ENCODE assay signal across 13 cellular contexts in genomic region chr4:147340111-147340510, GRCh38.
A peak's percentile ranks its signal among the peaks of the same experiment; 100 is the strongest.
DNase-seq lines count a peak whose midpoint lies in the region; ATAC-seq and TF ChIP-seq lines count a peak whose summit lies in the region.
"Had no signal": no experiment of that assay in that cellular context is flagged by ENCODE, and none has a peak within 500 bp of the region (broad histone marks: within the 10 kb centered on the region; RNA-seq: fewer than 3 reads in every experiment).

No MANE protein-coding gene starts in this region.

- no TSS peak for BruUV-seq in PC-3 (replicated peaks; lab: Mats Ljungman, UMichigan)

- no peaks in the 10 kb centered on the region for H3F3A ChIP-seq in PC-3 (ENCODE audit: low read length, unreplicated experiment)

- H3K9me3 ChIP-seq in PC-3 (ENCODE audit: low read length): no peaks in the 10 kb centered on the region
- H3K9me3 ChIP-seq: adrenal gland had no signal

- no peaks in the 10 kb centered on the region for H3K9me2 ChIP-seq in PC-3 (replicated peaks; ENCODE audit: low read length)

- no peaks in the 10 kb centered on the region for H3K27me3 ChIP-seq in PC-3 (ENCODE audit: low read length)
- H3K27me3 ChIP-seq: adrenal gland had no signal

- no peaks in the 10 kb centered on the region for H3K27me3 Mint-ChIP-seq in osteocyte (ENCODE audit: unreplicated experiment)

- H3K9ac ChIP-seq in PC-3 (ENCODE audit: low read length): no peak overlapping the region

- no peak overlapping the region for H2AFZ ChIP-seq in PC-3 (ENCODE audit: low read length)

- H3K27ac Mint-ChIP-seq in osteocyte (ENCODE audit: unreplicated experiment): peak overlapping the region; percentile 59

- H3K4me3 Mint-ChIP-seq in osteocyte (ENCODE audit: unreplicated experiment): no peak overlapping the region

- peaks cover 23% of the 10 kb centered on the region for H3K4me1 Mint-ChIP-seq in osteocyte (ENCODE audit: unreplicated experiment)

- peaks cover 13% of the 10 kb centered on the region for H3K4me1 ChIP-seq in PC-3 (ENCODE audit: insufficient read depth, low read length)
- H3K4me1 ChIP-seq: adrenal gland had no signal

- DNase-seq in PC-3 (peak; percentile 62), osteocyte (ENCODE audit: extremely low spot score, unreplicated experiment) (no peak), NCI-H1694 (lab: John Stamatoyannopoulos, UW) (no peak)
- DNase-seq in activated CD4-positive, alpha-beta T cell treated with anti-CD3 and anti-CD28 coated beads, Interleukin-2, amount 50 U/mL, for 48 hours: no peak
- DNase-seq: NCI-H2171; nucleus accumbens; stimulated activated naive CD8-positive, alpha-beta T cell treated with anti-CD3 and anti-CD28 coated beads, Interleukin-15, Interleukin-2, amounts not matched to agents 100 U/mL and 50 U/mL, for 24 hours had no signal

- H3K27ac ChIP-seq in PC-3 (ENCODE audit: low read length): peak overlapping the region; percentile 38
- H3K27ac ChIP-seq: adrenal gland had no signal

- no peaks in the 10 kb centered on the region for H3K79me2 ChIP-seq in PC-3 (ENCODE audit: low read length)

- POLR2A ChIA-PET in PC-3 (lab: Charles Lee; ENCODE audit: unreplicated experiment): no interaction called here

- H3K9me3 Mint-ChIP-seq in osteocyte (ENCODE audit: unreplicated experiment): no peaks in the 10 kb centered on the region

- H3K36me3 ChIP-seq in PC-3 (ENCODE audit: low read depth, low read length): no peaks in the 10 kb centered on the region
- H3K36me3 ChIP-seq: adrenal gland had no signal

- intact Hi-C loops in PC-3 (cut with micrococcal nuclease): no loop called here

- no peak overlapping the region for H3K4me2 ChIP-seq in PC-3 (ENCODE audit: low read length)

- TF ChIP-seq CTCF in PC-3 (conservative IDR thresholded peaks at IDR 0.05; ENCODE audit: low read depth, low read length) (no peak), osteocyte (IDR thresholded peaks at IDR 0.05) (no peak)

- ATAC-seq in GM21360 (IDR thresholded peaks at IDR 0.05; ENCODE audit: unreplicated experiment): peak; percentile 28
- ATAC-seq in PC-3: peak; percentile 84
- peak; percentile 48 for ATAC-seq in esophagus mucosa
- ATAC-seq in HG02759 (IDR thresholded peaks at IDR 0.05; ENCODE audit: unreplicated experiment): no peak
- ATAC-seq in HG03520 (IDR thresholded peaks at IDR 0.05; ENCODE audit: unreplicated experiment): no peak
- ATAC-seq: K562; stimulated activated naive CD8-positive, alpha-beta T cell treated with anti-CD3 and anti-CD28 coated beads, Interleukin-15, Interleukin-2, amounts not matched to agents 100 U/mL and 50 U/mL, for 24 hours had no signal

- H3K4me3 ChIP-seq in PC-3 (ENCODE audit: low read length): no peak overlapping the region
- H3K4me3 ChIP-seq: adrenal gland, K562 had no signal

- no peaks in the 10 kb centered on the region for H3K36me3 Mint-ChIP-seq in osteocyte (ENCODE audit: unreplicated experiment)

- H4K20me1 ChIP-seq in PC-3 (ENCODE audit: low read length): no peaks in the 10 kb centered on the region

- CTCF ChIA-PET in PC-3 (lab: Charles Lee): no interaction called here

Comparison
In these comparisons a context has a peak if more than half of its experiments do, and no peak if none do; other contexts are left out.
1. ATAC-seq: peak in GM21360 (single experiment), PC-3 (single experiment) and esophagus mucosa (single experiment); none in HG02759 (single experiment) and HG03520 (single experiment).